14 cellular contexts compared by ENCODE assay signal in genomic region chr21:34533938-34534337, GRCh38. TPM values are rescaled to one million over a fixed set of nuclear protein-coding genes. Genes with fewer than 3 reads are reported as not detected.
"Had no signal": no experiment of that assay in that cellular context is flagged by ENCODE, and none has a peak within 500 bp of the region (broad histone marks: within the 10 kb centered on the region; RNA-seq: fewer than 3 reads in every experiment).

No MANE protein-coding gene starts in this region.

- H3K36me3 ChIP-seq: ovary, tibial nerve, uterus had no signal

- H3K27ac ChIP-seq: body of pancreas, epithelial cell of prostate, ovary, uterus had no signal

- H3K27ac Mint-ChIP-seq: activated naive CD4-positive, alpha-beta T cell treated with anti-CD3 and anti-CD28 coated beads, Interleukin-2, amount 10 ng/mL, durations not matched to agents 7 days and 5 days; effector memory CD8-positive, alpha-beta T cell had no signal

- H3K4me3 Mint-ChIP-seq: activated naive CD4-positive, alpha-beta T cell treated with anti-CD3 and anti-CD28 coated beads, Interleukin-2, amount 10 ng/mL, durations not matched to agents 7 days and 5 days; effector memory CD8-positive, alpha-beta T cell had no signal

- H3K9me3 Mint-ChIP-seq: activated naive CD4-positive, alpha-beta T cell treated with anti-CD3 and anti-CD28 coated beads, Interleukin-2, amount 10 ng/mL, durations not matched to agents 7 days and 5 days; effector memory CD8-positive, alpha-beta T cell had no signal

- ATAC-seq: body of pancreas; effector memory CD8-positive, alpha-beta T cell; SK-N-SH treated with all-trans-retinoic acid at 6 μM for 48 hours had no signal

- H3K27me3 Mint-ChIP-seq: activated naive CD4-positive, alpha-beta T cell treated with anti-CD3 and anti-CD28 coated beads, Interleukin-2, amount 10 ng/mL, durations not matched to agents 7 days and 5 days; effector memory CD8-positive, alpha-beta T cell had no signal

- H3K4me1 Mint-ChIP-seq: activated naive CD4-positive, alpha-beta T cell treated with anti-CD3 and anti-CD28 coated beads, Interleukin-2, amount 10 ng/mL, durations not matched to agents 7 days and 5 days had no signal

- H3K9me3 ChIP-seq: body of pancreas, ovary, tibial nerve, uterus had no signal

- H3K36me3 Mint-ChIP-seq: activated naive CD4-positive, alpha-beta T cell treated with anti-CD3 and anti-CD28 coated beads, Interleukin-2, amount 10 ng/mL, durations not matched to agents 7 days and 5 days had no signal

- DNase-seq: activated CD4-positive, alpha-beta T cell treated with anti-CD3 and anti-CD28 coated beads, Interleukin-2, amount 50 U/mL, for 48 hours; activated CD4-positive, CD25-positive, alpha-beta regulatory T cell treated with anti-CD3 and anti-CD28 coated beads, Interleukin-2, amount 50 U/mL, for 72 hours; activated naive CD4-positive, alpha-beta T cell treated with anti-CD3 and anti-CD28 coated beads, Interleukin-2, amount 10 ng/mL, durations not matched to agents 7 days and 5 days; body of pancreas; central memory CD4-positive, alpha-beta T cell; cortex of kidney; effector memory CD8-positive, alpha-beta T cell; ovary; T-helper 1 cell; uterus had no signal

- H3K4me1 ChIP-seq: body of pancreas, uterus had no signal

- H3K4me3 ChIP-seq: body of pancreas, ovary, tibial nerve, uterus had no signal

- H3K27me3 ChIP-seq: body of pancreas, ovary, tibial nerve, uterus had no signal

RNA-seq across cellular contexts. Expression of gene KCNE1, which starts 21.9 kb away (rescaled TPM):
- polyA plus RNA-seq: neural cell had no signal
